8 cellular contexts compared by ENCODE assay signal in genomic region chr5:116318091-116318854, GRCh38.
"Had no signal": no experiment of that assay in that cellular context is flagged by ENCODE, and none has a peak within 500 bp of the region (broad histone marks: within the 10 kb centered on the region; RNA-seq: fewer than 3 reads in every experiment).

No MANE protein-coding gene starts in this region.

- FAIRE-seq: HTR-8/SVneo had no signal

- H2AFZ ChIP-seq: GM23248 had no signal

- DNase-seq: GM23248, GOT3, H7, HFFc6, KBM-7 had no signal

- H3K9me3 ChIP-seq: HAP-1 had no signal

- H3K4me1 ChIP-seq: HAP-1 had no signal

- H3K9ac ChIP-seq: GM23248 had no signal

- H3K27ac ChIP-seq: GM23248 had no signal

- H3K4me3 ChIP-seq: GM23248, HAP-1 had no signal

- H3K36me3 ChIP-seq: HAP-1 had no signal

- ATAC-seq: HCT116 had no signal
